In genomic region chr1:109901508-109902145, GRCh38 we compare ENCODE assay signal across 13 cellular contexts. TPM values are rescaled to one million over a fixed set of nuclear protein-coding genes. Genes with fewer than 3 reads are reported as not detected.
DNase-seq lines count a peak whose midpoint lies in the region; ATAC-seq and TF ChIP-seq lines count a peak whose summit lies in the region.
"Had no signal": no experiment of that assay in that cellular context is flagged by ENCODE, and none has a peak within 500 bp of the region (broad histone marks: within the 10 kb centered on the region; RNA-seq: fewer than 3 reads in every experiment).

No MANE protein-coding gene starts in this region.

- no TSS peak for BruUV-seq in A673 (replicated peaks; lab: Mats Ljungman, UMichigan)

- no peak for TF ChIP-seq POLR2A in transverse colon (IDR thresholded peaks at IDR 0.05)
- no peak for TF ChIP-seq POLR2A in uterus (IDR thresholded peaks at IDR 0.05)

- intact Hi-C loops in heart right ventricle (cut with DNase I) (loop anchor here in 1 of 10 donors (5.0 kb wide), 1 partner anchor 84 kb away; no protein-coding TSS in a partner anchor), transverse colon (cut with DNase I; ENCODE audit: low total_unique reads) (no loop called here), uterus (cut with DNase I; ENCODE audit: low total_unique reads) (no loop called here), A673 (cut with micrococcal nuclease; ENCODE audit: unreplicated experiment) (no loop called here)

- peaks cover 6% of the 10 kb centered on the region for H3K36me3 Mint-ChIP-seq in activated naive CD8-positive, alpha-beta T cell treated with anti-CD3 and anti-CD28 coated beads, Interleukin-2, amount 50 U/mL, for 24 hours (ENCODE audit: low read depth)
- peaks cover 6% of the 10 kb centered on the region for H3K36me3 Mint-ChIP-seq in activated naive CD8-positive, alpha-beta T cell treated with anti-CD3 and anti-CD28 coated beads for 36 hours

- peaks cover 0 to 74% (median 33%) of the 10 kb centered on the region in 9 donors for H3K4me1 ChIP-seq in heart right ventricle
- no peaks in the 10 kb centered on the region for H3K4me1 ChIP-seq in transverse colon
- no peaks in the 10 kb centered on the region for H3K4me1 ChIP-seq in uterus
- no peaks in the 10 kb centered on the region for H3K4me1 ChIP-seq in A673 (ENCODE audit: insufficient read depth, low read length, poor library complexity, severe bottlenecking)

- 87 to 90% methylated on average over 4 of the region's 4 CpGs for WGBS in heart right ventricle, 2 donors
- WGBS in transverse colon (ENCODE audit: low coverage in 1 of 2), 2 donors, result 82 to 100% methylated on average over 1 to 4 of the region's 4 CpGs

- in situ Hi-C loops in transverse colon (cut with MboI; ENCODE audit: low pct_ligation_motif_present in 1 of 4, low pct_unique_long_range_greater_than_20kb in 1 of 4, low sequenced_read_pairs in 3 of 4), result loop anchor here in 2 of 4 donors (10.0 to 25.0 kb wide), 2 partner anchors 107 to 114 kb away; no protein-coding TSS in a partner anchor

- H3K4me1 Mint-ChIP-seq in activated naive CD8-positive, alpha-beta T cell treated with anti-CD3 and anti-CD28 coated beads, Interleukin-2, amount 50 U/mL, for 24 hours, result peaks cover 24% of the 10 kb centered on the region
- H3K4me1 Mint-ChIP-seq in activated naive CD8-positive, alpha-beta T cell treated with anti-CD3 and anti-CD28 coated beads for 36 hours, result peaks cover 22% of the 10 kb centered on the region

- no peak for TF ChIP-seq EP300 in transverse colon (IDR thresholded peaks at IDR 0.05; ENCODE audit: low read depth)

- DNase-seq in activated naive CD8-positive, alpha-beta T cell treated with anti-CD3 and anti-CD28 coated beads, Interleukin-2, amount 50 U/mL, for 24 hours, result peak; percentile 35
- DNase-seq in activated naive CD8-positive, alpha-beta T cell treated with anti-CD3 and anti-CD28 coated beads for 36 hours, result no peak
- DNase-seq in RWPE1 (ENCODE audit: low spot score) (peak; percentile 35), heart right ventricle (peak in 1 of 2 donors; percentile 41), transverse colon (peak; percentile 42), uterus (no peak), A673 (ENCODE audit: low spot score) (no peak)
- DNase-seq: activated gamma-delta T cell treated with Interleukin-2 at 50 U/mL for 16 hours; naive thymus-derived CD4-positive, alpha-beta T cell; NCI-H748 treated with DMSO at 0.1 percent for 48 hours had no signal

- H3K27me3 ChIP-seq in heart right ventricle (no peaks in the 10 kb centered on the region), transverse colon (no peaks in the 10 kb centered on the region), uterus (no peaks in the 10 kb centered on the region), A673 (replicated peaks; ENCODE audit: insufficient read depth, low read depth, low read length, poor library complexity) (no peaks in the 10 kb centered on the region)

- H3K4me3 ChIP-seq in heart right ventricle, result no peak overlapping the region
- no peak overlapping the region for H3K4me3 ChIP-seq in transverse colon
- H3K4me3 ChIP-seq in uterus, result no peak overlapping the region
- H3K4me3 ChIP-seq in A673 (ENCODE audit: low read depth, low read length, poor library complexity, severe bottlenecking), result no peak overlapping the region

- TF ChIP-seq CTCF in RWPE1 (conservative IDR thresholded peaks at IDR 0.05; ENCODE audit: low read depth), result no peak
- no peak for TF ChIP-seq CTCF in heart right ventricle (IDR thresholded peaks at IDR 0.05)
- TF ChIP-seq CTCF in transverse colon (IDR thresholded peaks at IDR 0.05), result no peak
- TF ChIP-seq CTCF in uterus (IDR thresholded peaks at IDR 0.05), result no peak
- TF ChIP-seq CTCF in A673 (conservative IDR thresholded peaks at IDR 0.05; ENCODE audit: low read depth, low read length), result no peak

- no peaks in the 10 kb centered on the region for H3K9me3 ChIP-seq in heart right ventricle
- H3K9me3 ChIP-seq in transverse colon, result no peaks in the 10 kb centered on the region
- no peaks in the 10 kb centered on the region for H3K9me3 ChIP-seq in uterus
- no peaks in the 10 kb centered on the region for H3K9me3 ChIP-seq in A673 (ENCODE audit: low read depth, low read length, poor library complexity, severe bottlenecking)

- POLR2A ChIA-PET in RWPE1 (lab: Yijun Ruan, JAX; ENCODE audit: low non-redundant PET), result no interaction called here
- POLR2A ChIA-PET in A673 (lab: Charles Lee; ENCODE audit: low non-redundant PET), result no interaction called here

- peaks cover 7% of the 10 kb centered on the region for H3K9me3 Mint-ChIP-seq in activated naive CD8-positive, alpha-beta T cell treated with anti-CD3 and anti-CD28 coated beads, Interleukin-2, amount 50 U/mL, for 24 hours
- peaks cover 2% of the 10 kb centered on the region for H3K9me3 Mint-ChIP-seq in activated naive CD8-positive, alpha-beta T cell treated with anti-CD3 and anti-CD28 coated beads for 36 hours
- H3K9me3 Mint-ChIP-seq: naive thymus-derived CD4-positive, alpha-beta T cell had no signal

- no peak overlapping the region for H3K4me3 Mint-ChIP-seq in activated naive CD8-positive, alpha-beta T cell treated with anti-CD3 and anti-CD28 coated beads, Interleukin-2, amount 50 U/mL, for 24 hours
- no peak overlapping the region for H3K4me3 Mint-ChIP-seq in activated naive CD8-positive, alpha-beta T cell treated with anti-CD3 and anti-CD28 coated beads for 36 hours

- ATAC-seq in activated naive CD8-positive, alpha-beta T cell treated with anti-CD3 and anti-CD28 coated beads, Interleukin-2, amount 50 U/mL, for 24 hours, result no peak
- peak in 5 of 8 donors; percentile 32 to 60 (median 47) for ATAC-seq in heart right ventricle
- no peak for ATAC-seq in GM21447 (IDR thresholded peaks at IDR 0.05; ENCODE audit: unreplicated experiment)
- ATAC-seq: naive thymus-derived CD4-positive, alpha-beta T cell had no signal

- peak overlapping the region; percentile 49 for H3K27ac Mint-ChIP-seq in activated naive CD8-positive, alpha-beta T cell treated with anti-CD3 and anti-CD28 coated beads, Interleukin-2, amount 50 U/mL, for 24 hours
- H3K27ac Mint-ChIP-seq in activated naive CD8-positive, alpha-beta T cell treated with anti-CD3 and anti-CD28 coated beads for 36 hours, result no peak overlapping the region

- CTCF ChIA-PET in RWPE1 (lab: Yijun Ruan, JAX) (no interaction called here), A673 (lab: Charles Lee) (no interaction called here)

- no peak overlapping the region for H3K27ac ChIP-seq in RWPE1
- no peak overlapping the region for H3K27ac ChIP-seq in heart right ventricle
- H3K27ac ChIP-seq in transverse colon, result no peak overlapping the region
- H3K27ac ChIP-seq in uterus, result no peak overlapping the region
- H3K27ac ChIP-seq in A673 (ENCODE audit: low read depth, low read length, poor library complexity, severe bottlenecking), result no peak overlapping the region
- H3K27ac ChIP-seq: C4-2B, KMS-11 had no signal

- no peaks in the 10 kb centered on the region for H3K36me3 ChIP-seq in heart right ventricle
- no peaks in the 10 kb centered on the region for H3K36me3 ChIP-seq in transverse colon
- no peaks in the 10 kb centered on the region for H3K36me3 ChIP-seq in uterus
- H3K36me3 ChIP-seq in A673 (ENCODE audit: insufficient read depth, low read length, poor library complexity, severe bottlenecking), result no peaks in the 10 kb centered on the region

- peaks cover 2% of the 10 kb centered on the region for H3K27me3 Mint-ChIP-seq in activated naive CD8-positive, alpha-beta T cell treated with anti-CD3 and anti-CD28 coated beads, Interleukin-2, amount 50 U/mL, for 24 hours
- H3K27me3 Mint-ChIP-seq in activated naive CD8-positive, alpha-beta T cell treated with anti-CD3 and anti-CD28 coated beads for 36 hours, result no peaks in the 10 kb centered on the region
- H3K27me3 Mint-ChIP-seq: naive thymus-derived CD4-positive, alpha-beta T cell had no signal

RNA-seq across cellular contexts. Expression of gene CSF1, which starts 9.0 kb away (rescaled TPM):
- total RNA-seq in activated naive CD8-positive, alpha-beta T cell treated with anti-CD3 and anti-CD28 coated beads for 36 hours, result 10 to 100 TPM; 21.2 to 24.9 TPM
- total RNA-seq in heart right ventricle, result 10 to 100 TPM in 6 of 10 donors, 1 to 10 TPM in 4; 6.3 to 26.2 (median 12.3) TPM
- 10 to 100 TPM; 11.5 to 15.1 TPM for polyA plus RNA-seq in heart right ventricle
- total RNA-seq in transverse colon, result 10 to 100 TPM in 3 of 4 donors, 1 to 10 TPM in 1; 9.7 to 63.1 (median 14.4) TPM
- total RNA-seq in uterus, result 10 to 100 TPM; 19.8 to 48.2 (median 34.2) TPM
- 4.9 and 7.2 TPM in 2 replicates for total RNA-seq in A673 (2021)

Comparison
In these comparisons a context has a peak if more than half of its experiments do, and no peak if none do; other contexts are left out.
1. DNase-seq: peak in activated naive CD8-positive, alpha-beta T cell treated with anti-CD3 and anti-CD28 coated beads, Interleukin-2, amount 50 U/mL, for 24 hours (single experiment), RWPE1 (single experiment) and transverse colon (single experiment); none in activated naive CD8-positive, alpha-beta T cell treated with anti-CD3 and anti-CD28 coated beads for 36 hours (single experiment), uterus (0 of 2) and A673 (single experiment).
2. ATAC-seq: peak in heart right ventricle (5 of 8); none in activated naive CD8-positive, alpha-beta T cell treated with anti-CD3 and anti-CD28 coated beads, Interleukin-2, amount 50 U/mL, for 24 hours (single experiment) and GM21447 (single experiment).